ENCODE assay signal across 8 cellular contexts in the genomic region with DNA sequence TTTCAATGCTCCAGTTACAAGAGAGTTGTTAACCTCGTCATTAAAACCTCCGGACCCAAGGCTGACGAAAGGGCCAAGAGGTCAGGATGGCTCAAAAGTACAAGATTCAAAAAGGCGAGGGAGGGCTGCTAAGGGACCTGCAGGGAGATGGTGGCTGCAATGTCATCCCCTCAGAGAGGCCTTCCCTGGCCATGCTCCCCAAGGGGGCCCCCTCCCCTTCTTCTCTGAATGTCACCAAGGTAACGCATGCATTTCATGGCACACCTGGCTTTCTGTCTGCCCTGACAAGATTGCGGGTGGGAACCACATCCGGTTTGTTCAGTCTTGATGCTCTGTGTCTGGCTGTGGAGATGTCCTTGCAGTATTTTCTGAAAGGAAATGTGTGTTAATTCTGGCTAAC.
DNase-seq lines count a peak whose midpoint lies in the region; ATAC-seq and TF ChIP-seq lines count a peak whose summit lies in the region.

No MANE protein-coding gene starts in this region.

- POLR2A ChIA-PET in activated CD4-positive, alpha-beta memory T cell treated with anti-CD3 and anti-CD28 coated beads for 36 hours (lab: Charles Lee), result no interaction called here

- TF ChIP-seq POLR2A in uterus (IDR thresholded peaks at IDR 0.05), result no peak

- peaks cover 0 to 6% of the 10 kb centered on the region in 2 donors for H3K27me3 ChIP-seq in uterus

- no peaks in the 10 kb centered on the region for H3K4me1 ChIP-seq in uterus

- H3K27ac Mint-ChIP-seq in activated CD4-positive, alpha-beta memory T cell treated with anti-CD3 and anti-CD28 coated beads for 36 hours, result peak overlapping the region; percentile 61

- intact Hi-C loops in activated CD4-positive, alpha-beta memory T cell treated with anti-CD3 and anti-CD28 coated beads for 36 hours (cut with micrococcal nuclease), result no loop called here
- intact Hi-C loops in uterus (cut with DNase I; ENCODE audit: low total_unique reads), result no loop called here

- H3K27ac ChIP-seq in uterus, result no peak overlapping the region

- peak; percentile 86 for DNase-seq in activated CD4-positive, alpha-beta memory T cell treated with anti-CD3 and anti-CD28 coated beads for 36 hours
- peak; percentile 28 for DNase-seq in mucosa of gallbladder (ENCODE audit: low spot score)
- no peak for DNase-seq in NCI-H226
- DNase-seq in hippocampal formation (lab: John Stamatoyannopoulos, UW), result no peak
- DNase-seq in uterus, result no peak

- peak; percentile 81 for ATAC-seq in GM21367 (IDR thresholded peaks at IDR 0.05; ENCODE audit: unreplicated experiment)
- ATAC-seq in HG03521 (IDR thresholded peaks at IDR 0.05; ENCODE audit: unreplicated experiment), result peak; percentile 69
- ATAC-seq in GM21737 (IDR thresholded peaks at IDR 0.05; ENCODE audit: unreplicated experiment), result no peak

- H3K27me3 Mint-ChIP-seq in activated CD4-positive, alpha-beta memory T cell treated with anti-CD3 and anti-CD28 coated beads for 36 hours, result no peaks in the 10 kb centered on the region

- H3K4me1 Mint-ChIP-seq in activated CD4-positive, alpha-beta memory T cell treated with anti-CD3 and anti-CD28 coated beads for 36 hours (ENCODE audit: low read depth), result peaks cover 27% of the 10 kb centered on the region

- no peak overlapping the region for H3K4me3 Mint-ChIP-seq in activated CD4-positive, alpha-beta memory T cell treated with anti-CD3 and anti-CD28 coated beads for 36 hours

- no peaks in the 10 kb centered on the region for H3K36me3 ChIP-seq in uterus

- no peak for TF ChIP-seq CTCF in uterus (IDR thresholded peaks at IDR 0.05)

- CTCF ChIA-PET in activated CD4-positive, alpha-beta memory T cell treated with anti-CD3 and anti-CD28 coated beads for 36 hours (lab: Charles Lee), result interaction anchor here (0.6 kb wide), 1 partner anchor 562 kb away, joined by 3 read pairs; a partner anchor contains a TSS

- H3K36me3 Mint-ChIP-seq in activated CD4-positive, alpha-beta memory T cell treated with anti-CD3 and anti-CD28 coated beads for 36 hours, result no peaks in the 10 kb centered on the region

- H3K9me3 ChIP-seq in uterus, result no peaks in the 10 kb centered on the region

- no peaks in the 10 kb centered on the region for H3K9me3 Mint-ChIP-seq in activated CD4-positive, alpha-beta memory T cell treated with anti-CD3 and anti-CD28 coated beads for 36 hours

- H3K4me3 ChIP-seq in uterus, result no peak overlapping the region

Comparison
In these comparisons a context has a peak if more than half of its experiments do, and no peak if none do; other contexts are left out.
1. DNase-seq: peak in activated CD4-positive, alpha-beta memory T cell treated with anti-CD3 and anti-CD28 coated beads for 36 hours (single experiment) and mucosa of gallbladder (single experiment); none in NCI-H226 (single experiment), hippocampal formation (0 of 2) and uterus (0 of 2).